Comparison of ENCODE assay signal across 2 cellular contexts in genomic region chr2:9695916-9696315, GRCh38.
TF ChIP-seq lines count a peak whose summit lies in the region.

No MANE protein-coding gene starts in this region.

TF ChIP-seq in HepG2, 621 proteins besides CTCF, POLR2A, EP300 and RAD21:
- no peak for TF ChIP-seq ZMAT5 (CRISPR knock-in tag; IDR thresholded peaks at IDR 0.05; ENCODE audit: borderline replicate concordance, low read depth)
- TF ChIP-seq RFX1 (IDR thresholded peaks at IDR 0.05): peak; percentile 56; the same call in 1 of the 2 replicates

TF ChIP-seq in H1, 55 proteins besides CTCF, POLR2A, EP300 and RAD21:
- TF ChIP-seq CHD7 (IDR thresholded peaks at IDR 0.05; ENCODE audit: insufficient replicate concordance, low read length) (no peak), CBX8 (IDR thresholded peaks at IDR 0.05; ENCODE audit: borderline replicate concordance, low read depth, low read length) (no peak), TBP (IDR thresholded peaks at IDR 0.05; ENCODE audit: low read depth, low read length) (no peak), SUZ12 (IDR thresholded peaks at IDR 0.05; ENCODE audit: low read length) (no peak), POU5F1 (IDR thresholded peaks at IDR 0.05; ENCODE audit: low read depth, low read length) (no peak), E2F6 (IDR thresholded peaks at IDR 0.05) (no peak), SP1 (IDR thresholded peaks at IDR 0.05; ENCODE audit: low read depth, low read length) (no peak), CHD1 (IDR thresholded peaks at IDR 0.05; ENCODE audit: low read depth, low read length) (no peak), MAFK (IDR thresholded peaks at IDR 0.05; ENCODE audit: low read depth, low read length) (no peak)
